Comparison of ENCODE assay signal across 9 cellular contexts in genomic region chr2:10449481-10449831, GRCh38. TPM values are rescaled to one million over a fixed set of nuclear protein-coding genes. Genes with fewer than 3 reads are reported as not detected.
DNase-seq lines count a peak whose midpoint lies in the region; FAIRE-seq and TF ChIP-seq lines count a peak whose summit lies in the region.
"Had no signal": no experiment of that assay in that cellular context is flagged by ENCODE, and none has a peak within 500 bp of the region (broad histone marks: within the 10 kb centered on the region; RNA-seq: fewer than 3 reads in every experiment).

No MANE protein-coding gene starts in this region.

- no peak overlapping the region for H2AFZ ChIP-seq in neural cell (ENCODE audit: low read depth, low read length)

- peak overlapping the region; percentile 57 to 74 (median 68); a peak in 16 of 20 replicates for H3K4me3 ChIP-seq in BLaER1 treated with 17β-estradiol and CSF1 and Interleukin-3, amounts not matched to agents 10 nM and 100 nM
- H3K4me3 ChIP-seq in LNCaP clone FGC (ENCODE audit: low read depth, low read length): peak overlapping the region; percentile 52
- H3K4me3 ChIP-seq in dorsolateral prefrontal cortex: peak overlapping the region in 55 of 59 donors; percentile 53 to 99 (median 82)
- peak overlapping the region; percentile 71 for H3K4me3 ChIP-seq in neural cell (ENCODE audit: low read length)

- H3K27ac Mint-ChIP-seq in endothelial cell (ENCODE audit: unreplicated experiment): no peak overlapping the region

- no peak overlapping the region for H3K4me3 Mint-ChIP-seq in endothelial cell (ENCODE audit: unreplicated experiment)

- H3K4me2 ChIP-seq in BLaER1 treated with 17β-estradiol and CSF1 and Interleukin-3, amounts not matched to agents 10 nM and 100 nM: peak overlapping the region; percentile 86 to 99 (median 97)
- no peak overlapping the region for H3K4me2 ChIP-seq in neural cell (ENCODE audit: low read length)

- no peaks in the 10 kb centered on the region for H3K9me3 Mint-ChIP-seq in endothelial cell (ENCODE audit: unreplicated experiment)

- no peak for TF ChIP-seq EP300 in neural cell (conservative IDR thresholded peaks at IDR 0.05; ENCODE audit: poor library complexity, severe bottlenecking)

- H3K27me3 Mint-ChIP-seq in endothelial cell (ENCODE audit: unreplicated experiment): peaks cover 13% of the 10 kb centered on the region

- TF ChIP-seq RAD21 in neural cell (conservative IDR thresholded peaks at IDR 0.05): no peak

- peak overlapping the region; percentile 83 to 93 (median 88); a peak in 20 of 22 replicates for H3K9ac ChIP-seq in BLaER1 treated with 17β-estradiol and CSF1 and Interleukin-3, amounts not matched to agents 10 nM and 100 nM
- H3K9ac ChIP-seq in neural cell (ENCODE audit: low read length): peak overlapping the region; percentile 79

- peaks cover 32 to 75% (median 68%) of the 10 kb centered on the region in 10 experiments for H3K4me1 ChIP-seq in BLaER1 treated with 17β-estradiol and CSF1 and Interleukin-3, amounts not matched to agents 10 nM and 100 nM

- H3K36me3 Mint-ChIP-seq in endothelial cell (ENCODE audit: low read depth, unreplicated experiment): no peaks in the 10 kb centered on the region

- intact Hi-C loops in dorsolateral prefrontal cortex (cut with DNase I): loop anchor here (5.0 to 10.0 kb wide), 5 partner anchors 147 to 497 kb away; partner anchors contain the start of genes GRHL1 (in 1 of the 2), HPCAL1 (in 1 of the 2) and KLF11 (in 1 of the 2)

- no peaks in the 10 kb centered on the region for H3F3A ChIP-seq in neural cell (ENCODE audit: insufficient read depth, low read length, poor library complexity, severe bottlenecking)

- H3K9me2 ChIP-seq in neural cell (ENCODE audit: insufficient read depth, low read length): no peaks in the 10 kb centered on the region

- H3K9me3 ChIP-seq in BLaER1 treated with 17β-estradiol and CSF1 and Interleukin-3, amounts not matched to agents 10 nM and 100 nM (replicated peaks in 1 of 11): peaks cover 0 to 14% (median 7%) of the 10 kb centered on the region in 11 experiments; a peak in 10 of 22 replicates
- H3K9me3 ChIP-seq in neural cell (ENCODE audit: low read length): no peaks in the 10 kb centered on the region

- no peaks in the 10 kb centered on the region for H3K27me3 ChIP-seq in BLaER1 treated with 17β-estradiol and CSF1 and Interleukin-3, amounts not matched to agents 10 nM and 100 nM
- H3K27me3 ChIP-seq in dorsolateral prefrontal cortex (no peaks in the 10 kb centered on the region), neural cell (ENCODE audit: insufficient read depth, low read depth, low read length) (no peaks in the 10 kb centered on the region)

- DNase-seq in LNCaP clone FGC (ENCODE audit: low read depth): no peak
- no peak for DNase-seq in dorsolateral prefrontal cortex
- DNase-seq in GM19239 (ENCODE audit: insufficient read length, low spot score): no peak
- DNase-seq in NCI-H2171 (lab: John Stamatoyannopoulos, UW): no peak
- no peak for DNase-seq in stimulated activated CD4-positive, alpha-beta T cell treated with anti-CD3 and anti-CD28 coated beads, Interleukin-4, amount 100 ng/mL, for 24 hours
- no peak for DNase-seq in endothelial cell (ENCODE audit: low spot score)
- DNase-seq: occipital lobe had no signal

- peaks cover 4% of the 10 kb centered on the region for H3K4me1 Mint-ChIP-seq in endothelial cell (ENCODE audit: unreplicated experiment)

- H3K79me2 ChIP-seq in neural cell (replicated peaks; ENCODE audit: insufficient read depth, low read length): peaks cover 32% of the 10 kb centered on the region

- TF ChIP-seq CTCF in LNCaP clone FGC (IDR thresholded peaks at IDR 0.05; ENCODE audit: control insufficient read depth, extremely low read depth, insufficient read depth): no peak
- no peak for TF ChIP-seq CTCF in dorsolateral prefrontal cortex (IDR thresholded peaks at IDR 0.05 in 54 of 56, conservative IDR thresholded peaks at IDR 0.05 in 2 of 56; ENCODE audit: low read depth in 1 of 56, partially characterized antibody in 56 of 56)
- TF ChIP-seq CTCF in neural cell (IDR thresholded peaks at IDR 0.05; ENCODE audit: poor library complexity, severe bottlenecking): no peak
- TF ChIP-seq CTCF in endothelial cell (IDR thresholded peaks at IDR 0.05; ENCODE audit: unreplicated experiment): no peak

- peaks cover 7 to 36% (median 34%) of the 10 kb centered on the region in 11 experiments; a peak in 20 of 22 replicates for H4K20me1 ChIP-seq in BLaER1 treated with 17β-estradiol and CSF1 and Interleukin-3, amounts not matched to agents 10 nM and 100 nM
- peaks cover 31% of the 10 kb centered on the region for H4K20me1 ChIP-seq in neural cell (ENCODE audit: insufficient read depth)

- peaks cover 2 to 15% (median 8%) of the 10 kb centered on the region in 11 experiments; a peak in 21 of 22 replicates for H3K36me3 ChIP-seq in BLaER1 treated with 17β-estradiol and CSF1 and Interleukin-3, amounts not matched to agents 10 nM and 100 nM
- H3K36me3 ChIP-seq in neural cell (ENCODE audit: insufficient read depth, low read length): peaks cover 5% of the 10 kb centered on the region

- H3K27ac ChIP-seq in BLaER1 treated with 17β-estradiol and CSF1 and Interleukin-3, amounts not matched to agents 10 nM and 100 nM: peak overlapping the region in 9 of 11 experiments; percentile 89 to 98 (median 94); a peak in 17 of 22 replicates
- H3K27ac ChIP-seq in dorsolateral prefrontal cortex: peak overlapping the region in 12 of 59 donors; percentile 13 to 98 (median 89)
- peak overlapping the region; percentile 88 for H3K27ac ChIP-seq in neural cell (ENCODE audit: low read length)

- no peak for FAIRE-seq in GM19239 (lab: Jason Lieb, UNC)

TF ChIP-seq in neural cell, 6 proteins besides CTCF, POLR2A, EP300 and RAD21:
- TF ChIP-seq MXI1 (conservative IDR thresholded peaks at IDR 0.05; ENCODE audit: poor library complexity, severe bottlenecking) (no peak), SMC3 (conservative IDR thresholded peaks at IDR 0.05; ENCODE audit: poor library complexity) (no peak), TAF1 (IDR thresholded peaks at IDR 0.05; ENCODE audit: low read depth) (no peak), EZH2 (IDR thresholded peaks at IDR 0.05; ENCODE audit: borderline replicate concordance, insufficient read depth, low read length, poor library complexity, severe bottlenecking) (no peak), POLR2AphosphoS5 (IDR thresholded peaks at IDR 0.05) (no peak), REST (IDR thresholded peaks at IDR 0.05; ENCODE audit: borderline replicate concordance) (no peak)

RNA-seq across cellular contexts. Expression of gene ODC1, which starts 1.3 kb away (rescaled TPM):
- 10 to 100 TPM; 11.1 to 44.4 (median 22.4) TPM for total RNA-seq in dorsolateral prefrontal cortex
- 1,046 and 1,107 TPM in 2 replicates for polyA plus RNA-seq in neural cell
- 916 and 1,013 TPM in 2 replicates for polyA minus RNA-seq in neural cell
- total RNA-seq in endothelial cell (ENCODE audit: unreplicated experiment): 12.1 TPM
